Comparison of ENCODE assay signal across 8 cellular contexts in genomic region chr1:203273206-203273868, GRCh38. TPM values are rescaled to one million over a fixed set of nuclear protein-coding genes. Genes with fewer than 3 reads are reported as not detected.
DNase-seq lines count a peak whose midpoint lies in the region; ATAC-seq, FAIRE-seq and TF ChIP-seq lines count a peak whose summit lies in the region.

No MANE protein-coding gene starts in this region.

- peak overlapping the region; percentile 67 to 78 (median 72) for H3K4me3 Mint-ChIP-seq in T-cell

- no peaks in the 10 kb centered on the region for H3K36me3 Mint-ChIP-seq in T-cell

- peak overlapping the region; percentile 82 to 86 for H3K27ac Mint-ChIP-seq in T-cell

- no peaks in the 10 kb centered on the region for H3K9me3 ChIP-seq in adrenal gland (replicated peaks in 1 of 3)
- H3K9me3 ChIP-seq in right atrium auricular region = no peaks in the 10 kb centered on the region
- no peaks in the 10 kb centered on the region for H3K9me3 ChIP-seq in psoas muscle

- H3K36me3 ChIP-seq in adrenal gland (replicated peaks in 1 of 2) (no peaks in the 10 kb centered on the region), right atrium auricular region (no peaks in the 10 kb centered on the region), psoas muscle (ENCODE audit: insufficient read depth in 1 of 2, low read depth in 1 of 2) (no peaks in the 10 kb centered on the region)

- peak overlapping the region in 3 of 5 donors; percentile 28 to 85 (median 78) for H3K27ac ChIP-seq in adrenal gland
- H3K27ac ChIP-seq in right atrium auricular region = peak overlapping the region; percentile 92 to 99
- peak overlapping the region; percentile 91 for H3K27ac ChIP-seq in psoas muscle

- TF ChIP-seq CTCF in GM12864 (IDR thresholded peaks at IDR 0.05; ENCODE audit: low read depth, low read length, missing control alignments) (peak; percentile 96), adrenal gland (IDR thresholded peaks at IDR 0.05) (peak; percentile 96 to 99 (median 98)), right atrium auricular region (IDR thresholded peaks at IDR 0.05) (peak; percentile 97 to 99), psoas muscle (IDR thresholded peaks at IDR 0.05) (peak; percentile 96)

- no peaks in the 10 kb centered on the region for H3K27me3 ChIP-seq in adrenal gland
- no peaks in the 10 kb centered on the region for H3K27me3 ChIP-seq in right atrium auricular region
- H3K27me3 ChIP-seq in psoas muscle (ENCODE audit: insufficient read depth in 3 of 3, low read length in 2 of 3) = no peaks in the 10 kb centered on the region

- TF ChIP-seq POLR2A in adrenal gland (IDR thresholded peaks at IDR 0.05) = no peak

- H3K9me3 Mint-ChIP-seq in T-cell = no peaks in the 10 kb centered on the region

- POLR2A ChIA-PET in T-cell (lab: Charles Lee) = interaction anchor here (0.5 to 1.5 kb wide), 11 partner anchors 32 to 54 kb away, joined by 3 to 15 read pairs (median 5); no protein-coding TSS in a partner anchor

- H3K4me1 ChIP-seq in adrenal gland (replicated peaks in 1 of 2) = peaks cover 5 to 37% of the 10 kb centered on the region in 2 donors
- peaks cover 0 to 67% of the 10 kb centered on the region in 2 donors for H3K4me1 ChIP-seq in right atrium auricular region
- peaks cover 83% of the 10 kb centered on the region for H3K4me1 ChIP-seq in psoas muscle

- DNase-seq in GM12864 (ENCODE audit: low read depth) = peak; percentile 72
- peak; percentile 90 for DNase-seq in NCI-H128 (lab: John Stamatoyannopoulos, UW; ENCODE audit: unreplicated experiment)
- peak; percentile 74 to 95 (median 88) for DNase-seq in T-cell
- peak; percentile 86 to 96 (median 90) for DNase-seq in adrenal gland
- DNase-seq in right atrium auricular region (ENCODE audit: low spot score) = peak; percentile 96
- DNase-seq in psoas muscle = peak; percentile 86 to 94
- peak; percentile 84 for DNase-seq in urothelium cell line (ENCODE audit: low spot score)

- peaks cover 50 to 68% (median 59%) of the 10 kb centered on the region in 3 donors for H3K4me1 Mint-ChIP-seq in T-cell

- H3K4me3 ChIP-seq in GM12864 (ENCODE audit: low read depth, low read length) = peak overlapping the region; percentile 49
- peak overlapping the region in 1 of 4 donors; percentile 25 for H3K4me3 ChIP-seq in adrenal gland
- peak overlapping the region in 1 of 2 donors; percentile 39 for H3K4me3 ChIP-seq in right atrium auricular region
- H3K4me3 ChIP-seq in psoas muscle = peak overlapping the region; percentile 59

- ATAC-seq in HG02678 (IDR thresholded peaks at IDR 0.05; ENCODE audit: unreplicated experiment) (peak; percentile 59), T-cell (replicated peaks in 1 of 4) (peak; percentile 69 to 73 (median 72)), psoas muscle (peak; percentile 58 to 66 (median 61))

- FAIRE-seq in urothelium cell line (lab: Jason Lieb, UNC) = no peak

- no peaks in the 10 kb centered on the region for H3K27me3 Mint-ChIP-seq in T-cell

- 25 to 40% (median 31%) methylated on average over 13 to 32 of the region's 32 CpGs for WGBS in adrenal gland, 4 donors
- 10 to 16% (median 12%) methylated on average over 32 of the region's 32 CpGs for WGBS in psoas muscle, 3 donors

- intact Hi-C loops in adrenal gland (cut with DNase I) = loop anchor here (5.0 to 10.0 kb wide), 4 partner anchors 64 to 214 kb away; no protein-coding TSS in a partner anchor
- intact Hi-C loops in psoas muscle (cut with DNase I) = loop anchor here (1.0 to 5.0 kb wide), 6 partner anchors 34 to 214 kb away; no protein-coding TSS in a partner anchor

- CTCF ChIA-PET in T-cell (lab: Charles Lee) = interaction anchor here (0.6 to 7.5 kb wide), 22 partner anchors 9 to 401 kb away, joined by 3 to 258 read pairs (median 5); partner anchors contain the start of genes ATP2B4 (in 1 of the 2) and BTG2 (in 1 of the 2)

RNA-seq across cellular contexts. Expression of gene BTG2, which starts 32.0 kb away (rescaled TPM):
- total RNA-seq in T-cell (100 to 1,000 TPM; 172 to 655 (median 186) TPM), adrenal gland (100 to 1,000 TPM in 2 of 8 donors, 10 to 100 TPM in 6; 11.4 to 175 (median 52.5) TPM), right atrium auricular region (100 to 1,000 TPM; 132 to 254 TPM), psoas muscle (100 to 1,000 TPM in 3 of 4 donors, 10 to 100 TPM in 1; 83.0 to 360 (median 224) TPM)
- polyA plus RNA-seq in adrenal gland (10 to 100 TPM; 16.6 to 58.8 (median 24.0) TPM), psoas muscle (100 to 1,000 TPM in 1 of 3 donors, 10 to 100 TPM in 2; 17.6 to 119 (median 60.4) TPM)

RNA-seq across cellular contexts. Expression of gene CHIT1, which starts 43.9 kb away (rescaled TPM):
- total RNA-seq in T-cell (1 to 10 TPM in 2 of 5 donors, under 1 TPM in 2, not detected in 1; 0.12 to 2.3 (median 0.92) TPM), adrenal gland (1 to 10 TPM in 1 of 8 donors, under 1 TPM in 6, not detected in 1; 0.14 to 1.9 (median 0.51) TPM), right atrium auricular region (not detected), psoas muscle (under 1 TPM in 2 of 4 donors, not detected in 2; 0.08 to 0.27 TPM)
- polyA plus RNA-seq in adrenal gland (1 to 10 TPM in 2 of 3 donors, under 1 TPM in 1; 0.13 to 6.5 (median 1.1) TPM), psoas muscle (under 1 TPM in 2 of 3 donors, not detected in 1; 0.04 to 0.10 TPM)
